8 cellular contexts compared by ENCODE assay signal in genomic region chr5:140633081-140633471, GRCh38. TPM values are rescaled to one million over a fixed set of nuclear protein-coding genes. Genes with fewer than 3 reads are reported as not detected.
DNase-seq lines count a peak whose midpoint lies in the region; ATAC-seq, FAIRE-seq and TF ChIP-seq lines count a peak whose summit lies in the region.

Gene CD14, minus strand, starts transcription at chr5:140633175. Its CDS starts 104 bp downstream, at chr5:140633071.

- H3K27ac ChIP-seq in SJSA1 (no peak within 1 kb of the TSS), endothelial cell of umbilical vein (ENCODE audit: insufficient read depth, low read depth, low read length) (no peak within 1 kb of the TSS), muscle layer of duodenum (ENCODE audit: low read length) (peak within 1 kb of the TSS; percentile 72)

- H3K9me3 ChIP-seq in SJSA1 (replicated peaks) (no peaks in the 10 kb centered on the region), endothelial cell of umbilical vein (replicated peaks; ENCODE audit: control insufficient read depth, insufficient read depth, low read length) (no peaks in the 10 kb centered on the region), muscle layer of duodenum (ENCODE audit: control insufficient read depth in 1 of 2, low read length in 2 of 2) (no peaks in the 10 kb centered on the region)

- CTCF ChIA-PET in endothelial cell of umbilical vein (lab: Charles Lee): interaction anchor here (0.6 to 5.4 kb wide), 14 partner anchors 9 to 274 kb away, joined by 3 to 108 read pairs (median 4); partner anchors contain the start of genes ANKHD1, EIF4EBP3 and SRA1

- no peaks in the 10 kb centered on the region for H4K20me1 ChIP-seq in endothelial cell of umbilical vein (replicated peaks; ENCODE audit: control insufficient read depth, extremely low read depth, insufficient read depth, low read length)

- intact Hi-C loops in endothelial cell of umbilical vein (cut with micrococcal nuclease): loop anchor here (10.0 kb wide), 1 partner anchor 388 kb away; no protein-coding TSS in a partner anchor

- H3K4me3 ChIP-seq in SJSA1: peak within 1 kb of the TSS; percentile 20
- H3K4me3 ChIP-seq in endothelial cell of umbilical vein (replicated peaks in 1 of 3; ENCODE audit: insufficient read depth in 1 of 3, low read depth in 1 of 3, low read length in 3 of 3): peak within 1 kb of the TSS; percentile 28 to 57 (median 47)
- H3K4me3 ChIP-seq in muscle layer of duodenum (ENCODE audit: low read depth in 1 of 2, low read length in 2 of 2): peak within 1 kb of the TSS; percentile 84 to 86

- no peak within 1 kb of the TSS for H3K9ac ChIP-seq in endothelial cell of umbilical vein (replicated peaks; ENCODE audit: extremely low read depth, insufficient read depth, low read length)

- dilution Hi-C loops in endothelial cell of umbilical vein (cut with MboI; ENCODE audit: extremely low pct_ligation_motif_present, low sequenced_read_pairs): no loop called here

- peak within 1 kb of the TSS; percentile 88 for H3K4me2 ChIP-seq in endothelial cell of umbilical vein (ENCODE audit: insufficient read depth, low read length)

- ATAC-seq in GM19463 (IDR thresholded peaks at IDR 0.05; ENCODE audit: unreplicated experiment): peak; percentile 12

- H3K27me3 ChIP-seq in SJSA1 (replicated peaks) (no peaks in the 10 kb centered on the region), endothelial cell of umbilical vein (ENCODE audit: control insufficient read depth in 2 of 2, insufficient read depth in 2 of 2, low read length in 2 of 2) (peaks cover 0 to 3% of the 10 kb centered on the region in 2 experiments), muscle layer of duodenum (ENCODE audit: low read depth, low read length) (no peaks in the 10 kb centered on the region)

- peak; percentile 37 for DNase-seq in Ammon's horn (ENCODE audit: low spot score)
- peak; percentile 79 to 84 for DNase-seq in SJSA1 (ENCODE audit: low read depth in 1 of 2, low spot score in 2 of 2)
- DNase-seq in endothelial cell of umbilical vein (ENCODE audit: low read depth, low spot score): no peak
- DNase-seq in NCI-H446 treated with DMSO at 0.1 percent for 48 hours (lab: John Stamatoyannopoulos, UW): no peak
- DNase-seq in NAMALWA (ENCODE audit: low spot score): no peak
- no peak for DNase-seq in activated CD4-positive, CD25-positive, alpha-beta regulatory T cell (lab: John Stamatoyannopoulos, UW)

- no peaks in the 10 kb centered on the region for H3K9me1 ChIP-seq in endothelial cell of umbilical vein (replicated peaks; ENCODE audit: control insufficient read depth, extremely low read depth, insufficient read depth, low read length)

- BruUV-seq in endothelial cell of umbilical vein (replicated peaks; lab: Mats Ljungman, UMichigan): no TSS peak

- POLR2A ChIA-PET in endothelial cell of umbilical vein (lab: Charles Lee): interaction anchor here (0.7 kb wide), 1 partner anchor 44 kb away, joined by 3 read pairs; no protein-coding TSS in a partner anchor

- H3K79me2 ChIP-seq in endothelial cell of umbilical vein (ENCODE audit: control insufficient read depth, insufficient read depth, low read length): no peaks in the 10 kb centered on the region

- H3K36me3 ChIP-seq in SJSA1: no peaks in the 10 kb centered on the region
- H3K36me3 ChIP-seq in endothelial cell of umbilical vein (ENCODE audit: control insufficient read depth in 2 of 2, extremely low read depth in 1 of 2, insufficient read depth in 2 of 2, low read length in 2 of 2): no peaks in the 10 kb centered on the region
- H3K36me3 ChIP-seq in muscle layer of duodenum (ENCODE audit: control insufficient read depth in 1 of 2, insufficient read depth in 2 of 2, low read length in 2 of 2): no peaks in the 10 kb centered on the region

- no peak for TF ChIP-seq POLR2A in endothelial cell of umbilical vein (IDR thresholded peaks at IDR 0.05; ENCODE audit: low read depth, low read length)

- peak; percentile 4 for FAIRE-seq in endothelial cell of umbilical vein (lab: Jason Lieb, UNC)

- no peak for TF ChIP-seq CTCF in endothelial cell of umbilical vein (IDR thresholded peaks at IDR 0.05; ENCODE audit: extremely low read depth in 1 of 2, insufficient read depth in 1 of 2, low read depth in 1 of 2, low read length in 2 of 2)

- peak within 1 kb of the TSS; percentile 99 for H2AFZ ChIP-seq in endothelial cell of umbilical vein (ENCODE audit: low read depth, low read length)

- H3K4me1 ChIP-seq in SJSA1 (replicated peaks) (peaks cover 20% of the 10 kb centered on the region), endothelial cell of umbilical vein (ENCODE audit: control insufficient read depth, extremely low read depth, insufficient read depth, low read length) (peaks cover 15% of the 10 kb centered on the region), muscle layer of duodenum (ENCODE audit: control insufficient read depth in 1 of 2, insufficient read depth in 2 of 2, low read length in 2 of 2) (peaks cover 0 to 15% of the 10 kb centered on the region in 2 donors)

TF ChIP-seq in endothelial cell of umbilical vein, 7 proteins besides CTCF, POLR2A, EP300 and RAD21:
- no peak for TF ChIP-seq JUN (IDR thresholded peaks at IDR 0.05; ENCODE audit: borderline replicate concordance, insufficient read depth, insufficient read length, low read depth)
- no peak for TF ChIP-seq EZH2 (IDR thresholded peaks at IDR 0.05; ENCODE audit: borderline replicate concordance, low read depth, low read length, severe bottlenecking)
- TF ChIP-seq GATA2 (IDR thresholded peaks at IDR 0.05; ENCODE audit: insufficient read depth, insufficient read length, low read depth, low read length): no peak
- no peak for TF ChIP-seq MAX (IDR thresholded peaks at IDR 0.05; ENCODE audit: insufficient read depth, insufficient read length)
- TF ChIP-seq FOS (IDR thresholded peaks at IDR 0.05; ENCODE audit: borderline replicate concordance, insufficient read depth, low read length): no peak
- TF ChIP-seq POLR2AphosphoS5 (IDR thresholded peaks at IDR 0.05; ENCODE audit: insufficient read depth, low read depth, low read length): no peak
- no peak for TF ChIP-seq MYC (IDR thresholded peaks at IDR 0.05; ENCODE audit: low read depth, low read length)

RNA-seq across cellular contexts. Expression of gene CD14, which starts in this region (rescaled TPM):
- total RNA-seq in SJSA1 (2014; rRNA removed; shearing (Covaris generic)): 7.6 and 10.3 TPM in 2 replicates
- total RNA-seq in endothelial cell of umbilical vein: 0.33 TPM in 1 of 2 replicates, not detected in the other
- polyA plus RNA-seq in endothelial cell of umbilical vein: 3.7 and 5.1 TPM in 2 replicates
- 0.99 and 1.4 TPM in 2 replicates for polyA plus RNA-seq in endothelial cell of umbilical vein (2011; cell fraction: cytosol; rRNA removed)
- polyA plus RNA-seq in endothelial cell of umbilical vein (2011; cell fraction: nucleus; rRNA removed): 0.68 and 0.78 TPM in 2 replicates
- polyA plus RNA-seq in endothelial cell of umbilical vein (2012): 0.72 and 1.0 TPM in 2 replicates
- 1.2 and 1.9 TPM in 2 replicates for polyA minus RNA-seq in endothelial cell of umbilical vein
- polyA minus RNA-seq in endothelial cell of umbilical vein (2011; cell fraction: cytosol; rRNA and poly(A)+ RNA removed): not detected
- 0.72 and 0.87 TPM in 2 replicates for polyA minus RNA-seq in endothelial cell of umbilical vein (2011; cell fraction: nucleus; rRNA and poly(A)+ RNA removed)

Comparison
In these comparisons a context has a peak if more than half of its experiments do, and no peak if none do; other contexts are left out.
1. DNase-seq: peak in Ammon's horn (single experiment) and SJSA1 (2 of 2); none in endothelial cell of umbilical vein (single experiment), NCI-H446 treated with DMSO at 0.1 percent for 48 hours (single experiment), NAMALWA (single experiment) and activated CD4-positive, CD25-positive, alpha-beta regulatory T cell (0 of 4).
2. H3K4me3 ChIP-seq: peak in every context shown above with its lines; median percentile 85 in muscle layer of duodenum; 47 in endothelial cell of umbilical vein; 20 in SJSA1.